13 cellular contexts compared by ENCODE assay signal in genomic region chr5:163094492-163095180, GRCh38.
A peak's percentile ranks its signal among the peaks of the same experiment; 100 is the strongest.
DNase-seq lines count a peak whose midpoint lies in the region; ATAC-seq and TF ChIP-seq lines count a peak whose summit lies in the region.
"Had no signal": no experiment of that assay in that cellular context is flagged by ENCODE, and none has a peak within 500 bp of the region (broad histone marks: within the 10 kb centered on the region; RNA-seq: fewer than 3 reads in every experiment).

No MANE protein-coding gene starts in this region.

- ATAC-seq in GM19351 (IDR thresholded peaks at IDR 0.05; ENCODE audit: unreplicated experiment), result peak; percentile 89
- peak; percentile 83 for ATAC-seq in HG02678 (IDR thresholded peaks at IDR 0.05; ENCODE audit: unreplicated experiment)
- peak; percentile 89 for ATAC-seq in HG03378 (IDR thresholded peaks at IDR 0.05; ENCODE audit: unreplicated experiment)
- ATAC-seq in activated naive CD4-positive, alpha-beta T cell treated with anti-CD3 and anti-CD28 coated beads, Interleukin-2, amount 50 U/mL, for 72 hours, result no peak
- ATAC-seq: HepG2; stimulated activated memory B cell treated with anti-CD40 and anti-IgM and Interleukin-4, amounts not matched to agents 10 μg/mL and 1 μg/mL and 100 μg/mL, for 72 hours had no signal

- TF ChIP-seq EP300 in esophagus muscularis mucosa (IDR thresholded peaks at IDR 0.05), result no peak

- no peaks in the 10 kb centered on the region for H3K36me3 ChIP-seq in esophagus muscularis mucosa
- H3K36me3 ChIP-seq: ovary, Peyer's patch had no signal

- H3K9me3 Mint-ChIP-seq in activated naive CD4-positive, alpha-beta T cell treated with anti-CD3 and anti-CD28 coated beads, Interleukin-2, amount 50 U/mL, for 72 hours, result peaks cover 4 to 5% of the 10 kb centered on the region in 2 donors
- H3K9me3 Mint-ChIP-seq: stimulated activated memory B cell treated with anti-CD40 and anti-IgM and Interleukin-4, amounts not matched to agents 10 μg/mL and 1 μg/mL and 100 μg/mL, for 72 hours had no signal

- H3K4me3 ChIP-seq in GM12865 (ENCODE audit: low read depth, low read length) (peak overlapping the region; percentile 38), esophagus muscularis mucosa (no peak overlapping the region)
- H3K4me3 ChIP-seq: ovary, Peyer's patch had no signal

- H3K4me1 ChIP-seq in esophagus muscularis mucosa, result no peaks in the 10 kb centered on the region
- H3K4me1 ChIP-seq: Peyer's patch had no signal

- no peak for TF ChIP-seq CTCF in GM12865 (IDR thresholded peaks at IDR 0.05; ENCODE audit: insufficient read depth, low read depth, low read length, missing control alignments)
- TF ChIP-seq CTCF in esophagus muscularis mucosa (IDR thresholded peaks at IDR 0.05), result no peak

- no peaks in the 10 kb centered on the region for H3K36me3 Mint-ChIP-seq in activated naive CD4-positive, alpha-beta T cell treated with anti-CD3 and anti-CD28 coated beads, Interleukin-2, amount 50 U/mL, for 72 hours
- H3K36me3 Mint-ChIP-seq: stimulated activated memory B cell treated with anti-CD40 and anti-IgM and Interleukin-4, amounts not matched to agents 10 μg/mL and 1 μg/mL and 100 μg/mL, for 72 hours had no signal

- DNase-seq in GM12865 (ENCODE audit: low read depth), result peak; percentile 52
- DNase-seq in NCI-H187 (lab: John Stamatoyannopoulos, UW), result no peak
- DNase-seq in amniotic stem cell (lab: John Stamatoyannopoulos, UW), result no peak
- no peak for DNase-seq in activated naive CD4-positive, alpha-beta T cell treated with anti-CD3 and anti-CD28 coated beads, Interleukin-2, amount 50 U/mL, for 72 hours (ENCODE audit: low spot score in 2 of 2)
- DNase-seq in esophagus muscularis mucosa (ENCODE audit: extremely low spot score), result no peak
- DNase-seq: NCI-H2107, ovary, Peyer's patch had no signal

- intact Hi-C loops in esophagus muscularis mucosa (cut with DNase I), result no loop called here

- H3K27ac ChIP-seq in esophagus muscularis mucosa (replicated peaks in 1 of 4), result no peak overlapping the region
- H3K27ac ChIP-seq: ovary, Peyer's patch had no signal

- no peaks in the 10 kb centered on the region for H3K27me3 ChIP-seq in esophagus muscularis mucosa
- H3K27me3 ChIP-seq: ovary, Peyer's patch had no signal

- no peaks in the 10 kb centered on the region for H3K9me3 ChIP-seq in esophagus muscularis mucosa
- H3K9me3 ChIP-seq: ovary, Peyer's patch had no signal

- H3K27ac Mint-ChIP-seq in activated naive CD4-positive, alpha-beta T cell treated with anti-CD3 and anti-CD28 coated beads, Interleukin-2, amount 50 U/mL, for 72 hours, result no peak overlapping the region
- H3K27ac Mint-ChIP-seq: stimulated activated memory B cell treated with anti-CD40 and anti-IgM and Interleukin-4, amounts not matched to agents 10 μg/mL and 1 μg/mL and 100 μg/mL, for 72 hours had no signal

- TF ChIP-seq POLR2A in esophagus muscularis mucosa (IDR thresholded peaks at IDR 0.05; ENCODE audit: low read depth), result no peak

- 52% methylated on average over 8 of the region's 8 CpGs for WGBS in esophagus muscularis mucosa

Comparison
In these comparisons a context has a peak if more than half of its experiments do, and no peak if none do; other contexts are left out.
1. ATAC-seq: peak in GM19351 (single experiment), HG02678 (single experiment) and HG03378 (single experiment); none in activated naive CD4-positive, alpha-beta T cell treated with anti-CD3 and anti-CD28 coated beads, Interleukin-2, amount 50 U/mL, for 72 hours (0 of 2).